10 cellular contexts compared by ENCODE assay signal in genomic region chr1:912740-913301, GRCh38. TPM values are rescaled to one million over a fixed set of nuclear protein-coding genes. Genes with fewer than 3 reads are reported as not detected.
DNase-seq lines count a peak whose midpoint lies in the region; ATAC-seq, FAIRE-seq and TF ChIP-seq lines count a peak whose summit lies in the region.
"Had no signal": no experiment of that assay in that cellular context is flagged by ENCODE, and none has a peak within 500 bp of the region (broad histone marks: within the 10 kb centered on the region; RNA-seq: fewer than 3 reads in every experiment).

No MANE protein-coding gene starts in this region.

- POLR2A ChIA-PET in A673 (lab: Charles Lee; ENCODE audit: low non-redundant PET) = no interaction called here
- POLR2A ChIA-PET in activated CD8-positive, alpha-beta T cell treated with anti-CD3 and anti-CD28 coated beads, Interleukin-2, amount 10 ng/mL, durations not matched to agents 7 days and 5 days (lab: Charles Lee) = no interaction called here

- H3K4me3 Mint-ChIP-seq in activated CD8-positive, alpha-beta T cell treated with anti-CD3 and anti-CD28 coated beads, Interleukin-2, amount 10 ng/mL, durations not matched to agents 7 days and 5 days = no peak overlapping the region

- H3K4me1 ChIP-seq in A673 (ENCODE audit: insufficient read depth, low read length, poor library complexity, severe bottlenecking) (peaks cover 38% of the 10 kb centered on the region), kidney (ENCODE audit: control insufficient read depth in 1 of 2, insufficient read depth in 1 of 2, low read depth in 1 of 2, low read length in 2 of 2) (peaks cover 4 to 38% of the 10 kb centered on the region in 2 donors)

- TF ChIP-seq CTCF in A673 (conservative IDR thresholded peaks at IDR 0.05; ENCODE audit: low read depth, low read length) (peak; percentile 28; the same call in 1 of the 2 replicates), GM12864 (IDR thresholded peaks at IDR 0.05; ENCODE audit: low read depth, low read length, missing control alignments) (peak; percentile 26), kidney (IDR thresholded peaks at IDR 0.05; ENCODE audit: borderline replicate concordance, extremely low read depth, insufficient read depth) (peak; percentile 28)

- H3K27ac Mint-ChIP-seq in activated CD8-positive, alpha-beta T cell treated with anti-CD3 and anti-CD28 coated beads, Interleukin-2, amount 10 ng/mL, durations not matched to agents 7 days and 5 days = no peak overlapping the region

- peak; percentile 61 for ATAC-seq in activated CD8-positive, alpha-beta T cell treated with anti-CD3 and anti-CD28 coated beads, Interleukin-2, amount 10 ng/mL, durations not matched to agents 7 days and 5 days
- ATAC-seq in GM21737 (IDR thresholded peaks at IDR 0.05; ENCODE audit: unreplicated experiment) (no peak), GM19455 (IDR thresholded peaks at IDR 0.05; ENCODE audit: unreplicated experiment) (no peak), HG03045 (IDR thresholded peaks at IDR 0.05; ENCODE audit: unreplicated experiment) (no peak)

- H3K36me3 Mint-ChIP-seq in activated CD8-positive, alpha-beta T cell treated with anti-CD3 and anti-CD28 coated beads, Interleukin-2, amount 10 ng/mL, durations not matched to agents 7 days and 5 days (ENCODE audit: low read depth) = no peaks in the 10 kb centered on the region

- no peak overlapping the region for H3K4me3 ChIP-seq in A673 (ENCODE audit: low read depth, low read length, poor library complexity, severe bottlenecking)
- H3K4me3 ChIP-seq in GM12864 (ENCODE audit: low read depth, low read length) = no peak overlapping the region
- no peak overlapping the region for H3K4me3 ChIP-seq in kidney (ENCODE audit: low read length in 2 of 2)

- no peaks in the 10 kb centered on the region for H3K9me3 Mint-ChIP-seq in activated CD8-positive, alpha-beta T cell treated with anti-CD3 and anti-CD28 coated beads, Interleukin-2, amount 10 ng/mL, durations not matched to agents 7 days and 5 days (ENCODE audit: insufficient read depth)

- no TSS peak for BruUV-seq in A673 (replicated peaks; lab: Mats Ljungman, UMichigan)

- no peak overlapping the region for H3K27ac ChIP-seq in A673 (ENCODE audit: low read depth, low read length, poor library complexity, severe bottlenecking)
- no peak overlapping the region for H3K27ac ChIP-seq in kidney (ENCODE audit: low read depth in 2 of 2, low read length in 2 of 2)
- H3K27ac ChIP-seq: neutrophil had no signal

- peak; percentile 54 for DNase-seq in A673 (ENCODE audit: low spot score)
- no peak for DNase-seq in GM12864 (ENCODE audit: low read depth)
- no peak for DNase-seq in activated CD8-positive, alpha-beta T cell treated with anti-CD3 and anti-CD28 coated beads, Interleukin-2, amount 10 ng/mL, durations not matched to agents 7 days and 5 days
- DNase-seq in kidney = peak; percentile 64
- no peak for DNase-seq in NCI-H446 (lab: John Stamatoyannopoulos, UW)

- no peak overlapping the region for H3K9ac ChIP-seq in kidney (ENCODE audit: low read length in 2 of 2)

- peaks cover 7% of the 10 kb centered on the region for H3K4me1 Mint-ChIP-seq in activated CD8-positive, alpha-beta T cell treated with anti-CD3 and anti-CD28 coated beads, Interleukin-2, amount 10 ng/mL, durations not matched to agents 7 days and 5 days (ENCODE audit: low read depth)

- H3K36me3 ChIP-seq in A673 (ENCODE audit: insufficient read depth, low read length, poor library complexity, severe bottlenecking) = no peaks in the 10 kb centered on the region
- H3K36me3 ChIP-seq in kidney (ENCODE audit: control insufficient read depth in 1 of 2, insufficient read depth in 2 of 2, low read length in 2 of 2) = no peaks in the 10 kb centered on the region
- H3K36me3 ChIP-seq: neutrophil had no signal

- peaks cover 26% of the 10 kb centered on the region for H3K27me3 Mint-ChIP-seq in activated CD8-positive, alpha-beta T cell treated with anti-CD3 and anti-CD28 coated beads, Interleukin-2, amount 10 ng/mL, durations not matched to agents 7 days and 5 days (ENCODE audit: low read depth)

- CTCF ChIA-PET in A673 (lab: Charles Lee) = no interaction called here
- CTCF ChIA-PET in activated CD8-positive, alpha-beta T cell treated with anti-CD3 and anti-CD28 coated beads, Interleukin-2, amount 10 ng/mL, durations not matched to agents 7 days and 5 days (lab: Charles Lee) = interaction anchor here (1.2 kb wide), 1 partner anchor 44 kb away, joined by 4 read pairs; no protein-coding TSS in a partner anchor

- H3K27me3 ChIP-seq in A673 (replicated peaks; ENCODE audit: insufficient read depth, low read depth, low read length, poor library complexity) = no peaks in the 10 kb centered on the region

- no peaks in the 10 kb centered on the region for H3K9me3 ChIP-seq in A673 (ENCODE audit: low read depth, low read length, poor library complexity, severe bottlenecking)
- no peaks in the 10 kb centered on the region for H3K9me3 ChIP-seq in kidney (ENCODE audit: control insufficient read depth in 1 of 2, low read length in 2 of 2)
- H3K9me3 ChIP-seq: neutrophil had no signal

- FAIRE-seq in kidney (lab: Jason Lieb, UNC) = no peak
- FAIRE-seq: endometrium had no signal

- intact Hi-C loops in A673 (cut with micrococcal nuclease; ENCODE audit: unreplicated experiment) (no loop called here), kidney (cut with DNase I) (no loop called here)

RNA-seq across cellular contexts. Expression of gene SAMD11, which starts 10.9 kb away (rescaled TPM):
- 24.1 and 28.4 TPM in 2 replicates for total RNA-seq in A673 (2021)
- not detected for total RNA-seq in activated CD8-positive, alpha-beta T cell treated with anti-CD3 and anti-CD28 coated beads, Interleukin-2, amount 10 ng/mL, durations not matched to agents 7 days and 5 days
- 21.4 TPM for total RNA-seq in kidney
- 13.3 TPM for polyA plus RNA-seq in kidney (ENCODE audit: insufficient read depth, low read depth, low replicate concordance)

RNA-seq across cellular contexts. Expression of gene NOC2L, which starts 46.2 kb away (rescaled TPM):
- total RNA-seq in A673 (2021) (197 and 214 TPM in 2 replicates), kidney (65.5 TPM)
- total RNA-seq in activated CD8-positive, alpha-beta T cell treated with anti-CD3 and anti-CD28 coated beads, Interleukin-2, amount 10 ng/mL, durations not matched to agents 7 days and 5 days = 10 to 100 TPM; 61.7 to 68.7 TPM
- 42.4 TPM for polyA plus RNA-seq in kidney (ENCODE audit: insufficient read depth, low read depth, low replicate concordance)

RNA-seq across cellular contexts. Expression of gene KLHL17, which starts 47.6 kb away (rescaled TPM):
- 43.3 and 48.3 TPM in 2 replicates for total RNA-seq in A673 (2021)
- 10 to 100 TPM; 24.4 to 27.7 TPM for total RNA-seq in activated CD8-positive, alpha-beta T cell treated with anti-CD3 and anti-CD28 coated beads, Interleukin-2, amount 10 ng/mL, durations not matched to agents 7 days and 5 days
- total RNA-seq in kidney = 11.5 TPM
- polyA plus RNA-seq in kidney (ENCODE audit: insufficient read depth, low read depth, low replicate concordance) = 6.9 TPM

RNA-seq across cellular contexts. Expression of gene PLEKHN1, which starts 53.5 kb away (rescaled TPM):
- total RNA-seq in A673 (2021) (not detected in 2 replicates), kidney (14.3 TPM)
- 1 to 10 TPM; 1.7 to 2.2 TPM for total RNA-seq in activated CD8-positive, alpha-beta T cell treated with anti-CD3 and anti-CD28 coated beads, Interleukin-2, amount 10 ng/mL, durations not matched to agents 7 days and 5 days
- not detected for polyA plus RNA-seq in kidney (ENCODE audit: insufficient read depth, low read depth, low replicate concordance)

Comparison
In these comparisons a context has a peak if more than half of its experiments do, and no peak if none do; other contexts are left out.
1. DNase-seq: peak in A673 (single experiment) and kidney (single experiment); none in GM12864 (single experiment), activated CD8-positive, alpha-beta T cell treated with anti-CD3 and anti-CD28 coated beads, Interleukin-2, amount 10 ng/mL, durations not matched to agents 7 days and 5 days (single experiment) and NCI-H446 (0 of 2).
2. RNA of gene SAMD11, which starts 10.9 kb away (total RNA-seq): 24.1 to 28.4 TPM in A673 and 21.4 TPM in kidney (single experiment); not detected in activated CD8-positive, alpha-beta T cell treated with anti-CD3 and anti-CD28 coated beads, Interleukin-2, amount 10 ng/mL, durations not matched to agents 7 days and 5 days; every median in the first group is over 10 times any median in the second.
3. Peak in every context shown above with its lines, with median percentiles within 50 percentile points of each other: CTCF ChIP-seq.